ENCODE assay signal across 22 cellular contexts in genomic region chr4:85246055-85246454, GRCh38.
DNase-seq lines count a peak whose midpoint lies in the region; ATAC-seq, FAIRE-seq and TF ChIP-seq lines count a peak whose summit lies in the region.
"Had no signal": no experiment of that assay in that cellular context is flagged by ENCODE, and none has a peak within 500 bp of the region (broad histone marks: within the 10 kb centered on the region; RNA-seq: fewer than 3 reads in every experiment).

No MANE protein-coding gene starts in this region.

- WGBS in right cardiac atrium: 95% methylated on average over 21 of the region's 21 CpGs
- 91 to 93% (median 92%) methylated on average over 21 of the region's 21 CpGs for WGBS in psoas muscle, 3 donors
- WGBS in mammary epithelial cell (ENCODE audit: low coverage, missing lambda C conversion rate): 97% methylated on average over 11 of the region's 21 CpGs

- peak in 2 of 3 donors; percentile 35 to 51 for DNase-seq in right cardiac atrium
- no peak for DNase-seq in Right ventricle myocardium superior
- DNase-seq in kidney: peak; percentile 54
- DNase-seq in psoas muscle: peak; percentile 9 to 33
- DNase-seq in mammary epithelial cell: no peak
- DNase-seq: AML-193; Caco-2; Calu3; CD4-positive, alpha-beta T cell; CD8-positive, alpha-beta T cell; DMS79 treated with DMSO at 0.1 percent for 48 hours; GF-D8 had no signal

- H3K9ac ChIP-seq in kidney (ENCODE audit: low read length in 2 of 2): no peak overlapping the region
- H3K9ac ChIP-seq in mammary epithelial cell (ENCODE audit: insufficient read depth, low read length): no peak overlapping the region
- H3K9ac ChIP-seq: BLaER1 treated with 17β-estradiol and CSF1 and Interleukin-3, amounts not matched to agents 10 nM and 100 nM had no signal

- no peaks in the 10 kb centered on the region for H3K4me1 ChIP-seq in right cardiac atrium (ENCODE audit: control insufficient read depth, insufficient read depth, low read length)
- no peaks in the 10 kb centered on the region for H3K4me1 ChIP-seq in kidney (ENCODE audit: control insufficient read depth in 1 of 2, insufficient read depth in 1 of 2, low read depth in 1 of 2, low read length in 2 of 2)
- H3K4me1 ChIP-seq in psoas muscle: no peaks in the 10 kb centered on the region
- H3K4me1 ChIP-seq in mammary epithelial cell (ENCODE audit: insufficient read depth, low read length): no peaks in the 10 kb centered on the region
- H3K4me1 ChIP-seq: A549; BLaER1 treated with 17β-estradiol and CSF1 and Interleukin-3, amounts not matched to agents 10 nM and 100 nM; Caco-2 had no signal

- ATAC-seq in right cardiac atrium: peak in 1 of 2 donors; percentile 29
- ATAC-seq in Right ventricle myocardium superior (ENCODE audit: poor library complexity): no peak
- no peak for ATAC-seq in psoas muscle
- ATAC-seq in GM21515 (IDR thresholded peaks at IDR 0.05; ENCODE audit: unreplicated experiment): no peak
- ATAC-seq in GM21447 (IDR thresholded peaks at IDR 0.05; ENCODE audit: unreplicated experiment): no peak
- ATAC-seq: A549; CD8-positive, alpha-beta T cell had no signal

- FAIRE-seq in kidney (lab: Jason Lieb, UNC): no peak
- FAIRE-seq: A549, D721Med, G401.6, GM12891, GM19239 had no signal

- CTCF ChIA-PET in mammary epithelial cell (lab: Charles Lee; ENCODE audit: low non-redundant PET): no interaction called here

- H3K36me3 ChIP-seq in kidney (ENCODE audit: control insufficient read depth in 1 of 2, insufficient read depth in 2 of 2, low read length in 2 of 2): no peaks in the 10 kb centered on the region
- H3K36me3 ChIP-seq in psoas muscle (ENCODE audit: insufficient read depth in 1 of 2, low read depth in 1 of 2): no peaks in the 10 kb centered on the region
- H3K36me3 ChIP-seq in mammary epithelial cell (ENCODE audit: insufficient read depth, low read length): no peaks in the 10 kb centered on the region
- H3K36me3 ChIP-seq: BLaER1 treated with 17β-estradiol and CSF1 and Interleukin-3, amounts not matched to agents 10 nM and 100 nM had no signal

- H3K27me3 ChIP-seq in right cardiac atrium (ENCODE audit: control insufficient read depth, insufficient read depth) (no peaks in the 10 kb centered on the region), psoas muscle (ENCODE audit: insufficient read depth in 3 of 3, low read length in 2 of 3) (no peaks in the 10 kb centered on the region), mammary epithelial cell (ENCODE audit: insufficient read depth, low read length) (no peaks in the 10 kb centered on the region)
- H3K27me3 ChIP-seq: BLaER1 treated with 17β-estradiol and CSF1 and Interleukin-3, amounts not matched to agents 10 nM and 100 nM had no signal

- H3K4me2 ChIP-seq in mammary epithelial cell (ENCODE audit: insufficient read depth, low read depth, low read length): no peak overlapping the region
- H3K4me2 ChIP-seq: A549; BLaER1 treated with 17β-estradiol and CSF1 and Interleukin-3, amounts not matched to agents 10 nM and 100 nM had no signal

- TF ChIP-seq CTCF in kidney (IDR thresholded peaks at IDR 0.05; ENCODE audit: borderline replicate concordance, extremely low read depth, insufficient read depth) (no peak), psoas muscle (IDR thresholded peaks at IDR 0.05) (no peak), mammary epithelial cell (conservative IDR thresholded peaks at IDR 0.05 in 1 of 2, IDR thresholded peaks at IDR 0.05 in 1 of 2; ENCODE audit: extremely low read depth in 1 of 2, insufficient read depth in 1 of 2, low read depth in 1 of 2, low read length in 2 of 2) (no peak)

- H3K9me3 ChIP-seq in right cardiac atrium (ENCODE audit: control insufficient read depth, low read length) (no peaks in the 10 kb centered on the region), kidney (ENCODE audit: control insufficient read depth in 1 of 2, low read length in 2 of 2) (no peaks in the 10 kb centered on the region), psoas muscle (no peaks in the 10 kb centered on the region), mammary epithelial cell (replicated peaks; ENCODE audit: insufficient read depth, low read length) (no peaks in the 10 kb centered on the region)
- H3K9me3 ChIP-seq: A549; BLaER1 treated with 17β-estradiol and CSF1 and Interleukin-3, amounts not matched to agents 10 nM and 100 nM; Caco-2 had no signal

- in situ Hi-C loops in mammary epithelial cell (cut with MboI; ENCODE audit: low sequenced_read_pairs in 2 of 2): no loop called here

- BruUV-seq in mammary epithelial cell (replicated peaks; lab: Mats Ljungman, UMichigan): no TSS peak

- H3K27ac ChIP-seq in right cardiac atrium (ENCODE audit: low read length): no peak overlapping the region
- H3K27ac ChIP-seq in kidney (ENCODE audit: low read depth in 2 of 2, low read length in 2 of 2): no peak overlapping the region
- H3K27ac ChIP-seq in psoas muscle: no peak overlapping the region
- no peak overlapping the region for H3K27ac ChIP-seq in mammary epithelial cell (ENCODE audit: insufficient read depth, low read depth, low read length)
- H3K27ac ChIP-seq: 22Rv1; A549; BLaER1 treated with 17β-estradiol and CSF1 and Interleukin-3, amounts not matched to agents 10 nM and 100 nM; C4-2B had no signal

- intact Hi-C loops in right cardiac atrium (cut with DNase I): no loop called here
- intact Hi-C loops in Right ventricle myocardium superior (cut with DNase I): no loop called here
- intact Hi-C loops in kidney (cut with DNase I): no loop called here
- intact Hi-C loops in psoas muscle (cut with DNase I): no loop called here
- intact Hi-C loops in mammary epithelial cell (cut with micrococcal nuclease): no loop called here

- H2AFZ ChIP-seq in mammary epithelial cell (ENCODE audit: low read depth, low read length): no peak overlapping the region

- no peak overlapping the region for H3K4me3 ChIP-seq in right cardiac atrium (ENCODE audit: low read length)
- no peak overlapping the region for H3K4me3 ChIP-seq in kidney (ENCODE audit: low read length in 2 of 2)
- H3K4me3 ChIP-seq in psoas muscle: no peak overlapping the region
- H3K4me3 ChIP-seq in mammary epithelial cell (replicated peaks in 1 of 3; ENCODE audit: insufficient read depth in 1 of 3, low read depth in 2 of 3, low read length in 3 of 3): no peak overlapping the region
- H3K4me3 ChIP-seq: A549; BLaER1 treated with 17β-estradiol and CSF1 and Interleukin-3, amounts not matched to agents 10 nM and 100 nM had no signal

- no peaks in the 10 kb centered on the region for H3K79me2 ChIP-seq in mammary epithelial cell (ENCODE audit: insufficient read depth, low read length)

- dilution Hi-C loops in mammary epithelial cell (cut with HindIII; ENCODE audit: low sequenced_read_pairs): no loop called here

- H4K20me1 ChIP-seq in mammary epithelial cell (ENCODE audit: insufficient read depth, low read length): no peaks in the 10 kb centered on the region
- H4K20me1 ChIP-seq: BLaER1 treated with 17β-estradiol and CSF1 and Interleukin-3, amounts not matched to agents 10 nM and 100 nM had no signal

Comparison
In these comparisons a context has a peak if more than half of its experiments do, and no peak if none do; other contexts are left out.
1. DNase-seq: peak in right cardiac atrium (2 of 3), kidney (single experiment) and psoas muscle (2 of 2); none in Right ventricle myocardium superior (single experiment) and mammary epithelial cell (single experiment).